In the genomic region with DNA sequence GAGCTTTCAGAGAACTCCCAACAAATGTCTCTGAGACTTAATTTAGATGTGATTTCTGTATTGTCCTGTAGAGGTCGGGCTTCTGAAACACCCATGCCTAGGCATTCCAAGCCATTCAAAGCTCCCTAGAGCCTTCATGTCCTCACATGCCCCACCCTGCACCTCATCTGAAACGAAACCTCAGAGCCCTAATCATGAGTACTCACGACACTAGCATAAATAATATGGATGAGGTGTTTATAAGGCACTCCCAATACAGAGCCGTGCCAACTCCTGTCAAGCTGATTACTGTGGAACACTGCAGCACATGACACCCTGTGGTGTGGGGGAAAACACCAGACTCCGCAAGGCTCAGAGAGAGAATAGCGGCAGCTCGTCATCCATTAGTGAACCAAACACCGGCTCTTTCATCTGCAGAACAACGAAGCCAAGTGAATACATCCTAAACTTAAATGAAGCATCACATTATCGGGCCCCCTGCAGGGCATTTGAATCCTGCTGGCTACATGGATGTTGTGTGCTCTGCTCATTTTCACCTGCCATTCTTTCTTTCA, we compare ENCODE assay signal across 1 cellular context.
TF ChIP-seq lines count a peak whose summit lies in the region.

No MANE protein-coding gene starts in this region.

TF ChIP-seq in H1, 55 proteins besides CTCF, POLR2A, EP300 and RAD21 (continued from another document):
- TF ChIP-seq TEAD4 (IDR thresholded peaks at IDR 0.05; ENCODE audit: low read depth, low read length) (peak; percentile 78), YY1 (IDR thresholded peaks at IDR 0.05; ENCODE audit: low read depth, low read length) (no peak)
- TF ChIP-seq, protein P1, sequence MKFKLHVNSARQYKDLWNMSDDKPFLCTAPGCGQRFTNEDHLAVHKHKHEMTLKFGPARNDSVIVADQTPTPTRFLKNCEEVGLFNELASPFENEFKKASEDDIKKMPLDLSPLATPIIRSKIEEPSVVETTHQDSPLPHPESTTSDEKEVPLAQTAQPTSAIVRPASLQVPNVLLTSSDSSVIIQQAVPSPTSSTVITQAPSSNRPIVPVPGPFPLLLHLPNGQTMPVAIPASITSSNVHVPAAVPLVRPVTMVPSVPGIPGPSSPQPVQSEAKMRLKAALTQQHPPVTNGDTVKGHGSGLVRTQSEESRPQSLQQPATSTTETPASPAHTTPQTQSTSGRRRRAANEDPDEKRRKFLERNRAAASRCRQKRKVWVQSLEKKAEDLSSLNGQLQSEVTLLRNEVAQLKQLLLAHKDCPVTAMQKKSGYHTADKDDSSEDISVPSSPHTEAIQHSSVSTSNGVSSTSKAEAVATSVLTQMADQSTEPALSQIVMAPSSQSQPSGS (IDR thresholded peaks at IDR 0.05; ENCODE audit: low read length), result no peak
TF ChIP-seq in H1: peak in this region for 1.
